ENCODE assay signal across 8 cellular contexts in genomic region chr2:135531231-135532197, GRCh38. TPM values are rescaled to one million over a fixed set of nuclear protein-coding genes. Genes with fewer than 3 reads are reported as not detected.
DNase-seq lines count a peak whose midpoint lies in the region; ATAC-seq and TF ChIP-seq lines count a peak whose summit lies in the region.

TSS of gene R3HDM1 (plus strand) at chr2:135531484. CDS start at chr2:135604846, 73,362 bp downstream.

- intact Hi-C loops in Right ventricle myocardium inferior (cut with DNase I) = loop anchor here (2.0 to 10.0 kb wide), 2 partner anchors 209 to 597 kb away; partner anchors contain the start of gene UBXN4
- intact Hi-C loops in ovary (cut with DNase I) = no loop called here
- intact Hi-C loops in thyroid gland (cut with DNase I) = no loop called here

- no peaks in the 10 kb centered on the region for H3K36me3 ChIP-seq in ovary
- no peaks in the 10 kb centered on the region for H3K36me3 ChIP-seq in thyroid gland

- peak within 1 kb of the TSS; percentile 78 to 88 for H3K27ac ChIP-seq in ovary
- peak within 1 kb of the TSS; percentile 66 to 95 (median 69) for H3K27ac ChIP-seq in thyroid gland

- peak; percentile 74 for ATAC-seq in HG02759 (IDR thresholded peaks at IDR 0.05; ENCODE audit: unreplicated experiment)
- peak; percentile 97 for ATAC-seq in Right ventricle myocardium inferior

- TF ChIP-seq POLR2A in ovary (IDR thresholded peaks at IDR 0.05) = no peak
- TF ChIP-seq POLR2A in thyroid gland (IDR thresholded peaks at IDR 0.05) = peak in 1 of 2 donors; percentile 64

- H3K27me3 ChIP-seq in ovary (no peaks in the 10 kb centered on the region), thyroid gland (no peaks in the 10 kb centered on the region)

- H3K4me1 ChIP-seq in ovary (ENCODE audit: insufficient read depth) (peaks cover 4% of the 10 kb centered on the region), thyroid gland (peaks cover 9 to 14% of the 10 kb centered on the region in 2 donors)

- peak within 1 kb of the TSS; percentile 74 for H3K4me3 ChIP-seq in ovary
- H3K4me3 ChIP-seq in thyroid gland (replicated peaks in 1 of 3) = peak within 1 kb of the TSS; percentile 86 to 95 (median 88)

- peak; percentile 31 for TF ChIP-seq CTCF in GM12873 (IDR thresholded peaks at IDR 0.05; ENCODE audit: insufficient read depth, low read depth, low read length, missing control alignments)
- TF ChIP-seq CTCF in ovary (IDR thresholded peaks at IDR 0.05) = peak in 1 of 3 donors; percentile 6
- no peak for TF ChIP-seq CTCF in thyroid gland (IDR thresholded peaks at IDR 0.05)

- no peaks in the 10 kb centered on the region for H3K9me3 ChIP-seq in ovary
- no peaks in the 10 kb centered on the region for H3K9me3 ChIP-seq in thyroid gland

- 0 to 1% (median 1%) methylated on average over 71 to 75 of the region's 75 CpGs for WGBS in ovary, 3 donors
- WGBS in thyroid gland, 2 donors = 1% methylated on average over 34 to 63 of the region's 75 CpGs

- peak; percentile 97 to 100 (median 99) for DNase-seq in NCI-H1417 (lab: John Stamatoyannopoulos, UW)
- peak; percentile 98 to 100 for DNase-seq in SW 1271 (lab: John Stamatoyannopoulos, UW)
- DNase-seq in activated naive CD8-positive, alpha-beta T cell treated with anti-CD3 and anti-CD28 coated beads, Interleukin-2, amount 50 U/mL, for 16 hours (ENCODE audit: low read depth, low spot score) = peak; percentile 91
- DNase-seq in Right ventricle myocardium inferior (ENCODE audit: missing footprints) = peak; percentile 97
- DNase-seq in ovary = peak; percentile 96 to 100 (median 99)
- peak; percentile 98 to 99 for DNase-seq in thyroid gland

- TF ChIP-seq EP300 in ovary (IDR thresholded peaks at IDR 0.05) = no peak

RNA-seq across cellular contexts. Expression of gene R3HDM1, which starts in this region (rescaled TPM):
- total RNA-seq in Right ventricle myocardium inferior (12.5 TPM), ovary (10 to 100 TPM; 12.0 to 31.6 (median 19.0) TPM), thyroid gland (10 to 100 TPM; 24.0 to 40.4 (median 30.4) TPM)
- 10 to 100 TPM in 1 of 2 donors, 1 to 10 TPM in 1; 8.9 to 34.4 TPM for polyA plus RNA-seq in ovary

Comparison
In these comparisons a context has a peak if more than half of its experiments do, and no peak if none do; other contexts are left out.
1. Peak in every context shown above with its lines: DNase-seq, ATAC-seq, H3K4me3 ChIP-seq and H3K27ac ChIP-seq.